ENCODE assay signal across 12 cellular contexts in genomic region chr14:99524091-99524661, GRCh38. TPM values are rescaled to one million over a fixed set of nuclear protein-coding genes. Genes with fewer than 3 reads are reported as not detected.
DNase-seq lines count a peak whose midpoint lies in the region; ATAC-seq lines count a peak whose summit lies in the region.
"Had no signal": no experiment of that assay in that cellular context is flagged by ENCODE, and none has a peak within 500 bp of the region (broad histone marks: within the 10 kb centered on the region; RNA-seq: fewer than 3 reads in every experiment).

No MANE protein-coding gene starts in this region.

- ATAC-seq in left colon: peak; percentile 55
- no peak for ATAC-seq in stimulated activated memory B cell treated with anti-CD40 and anti-IgM and Interleukin-4, amounts not matched to agents 10 μg/mL and 1 μg/mL and 100 μg/mL, for 72 hours
- ATAC-seq: natural killer cell treated with Interleukin-12 subunit alpha and Interleukin-12 subunit beta and Interleukin-15 and Interleukin-18, amount 100 ng/mL, for 72 hours had no signal

- H3K36me3 ChIP-seq in skeletal muscle tissue (ENCODE audit: control insufficient read depth in 3 of 3, insufficient read depth in 3 of 3, low read length in 3 of 3): no peaks in the 10 kb centered on the region

- peak; percentile 55 for DNase-seq in M059J (ENCODE audit: low read depth)
- peak; percentile 49 for DNase-seq in astrocyte of the hippocampus (ENCODE audit: low read depth, low spot score)
- DNase-seq in left colon: peak in 1 of 2 donors; percentile 53
- no peak for DNase-seq in NCI-H82 treated with DMSO at 0.1 percent for 48 hours (lab: John Stamatoyannopoulos, UW; ENCODE audit: unreplicated experiment)
- no peak for DNase-seq in T-helper 9 cell
- DNase-seq in NCI-H2171 treated with DMSO at 0.1 percent for 48 hours (lab: John Stamatoyannopoulos, UW): no peak
- DNase-seq: activated CD4-positive, alpha-beta T cell treated with anti-CD3 and anti-CD28 coated beads for 1 hour; erythroblast had no signal

- H3K9ac ChIP-seq in skeletal muscle tissue (ENCODE audit: low read depth in 1 of 3, low read length in 3 of 3): no peak overlapping the region
- H3K9ac ChIP-seq: SK-N-SH had no signal

- no peaks in the 10 kb centered on the region for H3K9me3 ChIP-seq in skeletal muscle tissue (ENCODE audit: control insufficient read depth in 3 of 3, low read length in 3 of 3)
- H3K9me3 ChIP-seq: SK-N-SH had no signal

- H3K4me1 Mint-ChIP-seq in stimulated activated memory B cell treated with anti-CD40 and anti-IgM and Interleukin-4, amounts not matched to agents 10 μg/mL and 1 μg/mL and 100 μg/mL, for 72 hours: peaks cover 7% of the 10 kb centered on the region

- H3K27ac ChIP-seq in skeletal muscle tissue (ENCODE audit: low read depth, low read length): peak overlapping the region; percentile 30

- no peaks in the 10 kb centered on the region for H3K27me3 Mint-ChIP-seq in stimulated activated memory B cell treated with anti-CD40 and anti-IgM and Interleukin-4, amounts not matched to agents 10 μg/mL and 1 μg/mL and 100 μg/mL, for 72 hours
- H3K27me3 Mint-ChIP-seq: natural killer cell treated with Interleukin-12 subunit alpha and Interleukin-12 subunit beta and Interleukin-15 and Interleukin-18, amount 100 ng/mL, for 72 hours had no signal

- no peaks in the 10 kb centered on the region for H3K36me3 Mint-ChIP-seq in stimulated activated memory B cell treated with anti-CD40 and anti-IgM and Interleukin-4, amounts not matched to agents 10 μg/mL and 1 μg/mL and 100 μg/mL, for 72 hours
- H3K36me3 Mint-ChIP-seq: natural killer cell treated with Interleukin-12 subunit alpha and Interleukin-12 subunit beta and Interleukin-15 and Interleukin-18, amount 100 ng/mL, for 72 hours had no signal

- H3K4me3 ChIP-seq in skeletal muscle tissue (ENCODE audit: low read length in 3 of 3): no peak overlapping the region

- intact Hi-C loops in left colon (cut with DNase I, micrococcal nuclease): no loop called here

- H3K27me3 ChIP-seq in skeletal muscle tissue (ENCODE audit: control insufficient read depth in 3 of 3, insufficient read depth in 3 of 3, low read length in 3 of 3): no peaks in the 10 kb centered on the region

- H3K4me3 Mint-ChIP-seq in stimulated activated memory B cell treated with anti-CD40 and anti-IgM and Interleukin-4, amounts not matched to agents 10 μg/mL and 1 μg/mL and 100 μg/mL, for 72 hours: no peak overlapping the region
- H3K4me3 Mint-ChIP-seq: natural killer cell treated with Interleukin-12 subunit alpha and Interleukin-12 subunit beta and Interleukin-15 and Interleukin-18, amount 100 ng/mL, for 72 hours had no signal

- peaks cover 4 to 15% (median 5%) of the 10 kb centered on the region in 3 donors for H3K4me1 ChIP-seq in skeletal muscle tissue (ENCODE audit: control insufficient read depth in 3 of 3, insufficient read depth in 3 of 3, low read length in 3 of 3)

- no peaks in the 10 kb centered on the region for H3K9me3 Mint-ChIP-seq in stimulated activated memory B cell treated with anti-CD40 and anti-IgM and Interleukin-4, amounts not matched to agents 10 μg/mL and 1 μg/mL and 100 μg/mL, for 72 hours
- H3K9me3 Mint-ChIP-seq: natural killer cell treated with Interleukin-12 subunit alpha and Interleukin-12 subunit beta and Interleukin-15 and Interleukin-18, amount 100 ng/mL, for 72 hours had no signal

- no peak overlapping the region for H3K27ac Mint-ChIP-seq in stimulated activated memory B cell treated with anti-CD40 and anti-IgM and Interleukin-4, amounts not matched to agents 10 μg/mL and 1 μg/mL and 100 μg/mL, for 72 hours
- H3K27ac Mint-ChIP-seq: natural killer cell treated with Interleukin-12 subunit alpha and Interleukin-12 subunit beta and Interleukin-15 and Interleukin-18, amount 100 ng/mL, for 72 hours had no signal

RNA-seq across cellular contexts. Expression of gene CCNK, which starts 43.0 kb away (rescaled TPM):
- total RNA-seq in M059J (2014; rRNA removed; shearing (Covaris generic)): 11.8 and 12.2 TPM in 2 replicates
- total RNA-seq in left colon: 10 to 100 TPM; 53.2 to 58.5 TPM
- 19.8 TPM for total RNA-seq in skeletal muscle tissue

RNA-seq across cellular contexts. Expression of gene SETD3, which starts 43.5 kb away (rescaled TPM):
- 33.1 and 41.5 TPM in 2 replicates for total RNA-seq in M059J (2014; rRNA removed; shearing (Covaris generic))
- total RNA-seq in left colon (10 to 100 TPM; 61.5 to 66.8 TPM), skeletal muscle tissue (112 TPM)

Comparison
In these comparisons a context has a peak if more than half of its experiments do, and no peak if none do; other contexts are left out.
1. DNase-seq: peak in M059J (single experiment) and astrocyte of the hippocampus (single experiment); none in NCI-H82 treated with DMSO at 0.1 percent for 48 hours (single experiment), T-helper 9 cell (single experiment) and NCI-H2171 treated with DMSO at 0.1 percent for 48 hours (single experiment).